ENCODE assay signal across 19 cellular contexts in genomic region chr16:66569131-66569530, GRCh38. TPM values are rescaled to one million over a fixed set of nuclear protein-coding genes. Genes with fewer than 3 reads are reported as not detected.
A peak's percentile ranks its signal among the peaks of the same experiment; 100 is the strongest.
DNase-seq lines count a peak whose midpoint lies in the region; ATAC-seq, FAIRE-seq and TF ChIP-seq lines count a peak whose summit lies in the region.
"Had no signal": no experiment of that assay in that cellular context is flagged by ENCODE, and none has a peak within 500 bp of the region (broad histone marks: within the 10 kb centered on the region; RNA-seq: fewer than 3 reads in every experiment).

No MANE protein-coding gene starts in this region.

- H3K27ac ChIP-seq in osteoblast (ENCODE audit: low read depth, low read length): peak overlapping the region; percentile 22
- no peak overlapping the region for H3K27ac ChIP-seq in right lobe of liver
- no peak overlapping the region for H3K27ac ChIP-seq in psoas muscle
- H3K27ac ChIP-seq: C4-2B, skin epidermis had no signal

- H3K36me3 ChIP-seq in osteoblast (ENCODE audit: insufficient read depth, low read length) (peaks cover 12% of the 10 kb centered on the region), right lobe of liver (no peaks in the 10 kb centered on the region), psoas muscle (ENCODE audit: insufficient read depth in 1 of 2, low read depth in 1 of 2) (no peaks in the 10 kb centered on the region)

- no peaks in the 10 kb centered on the region for H3K9me3 Mint-ChIP-seq in Calu3 (ENCODE audit: low read depth, unreplicated experiment)
- H3K9me3 Mint-ChIP-seq: stimulated activated naive B cell treated with anti-CD40 and anti-IgM and Interleukin-4, amounts not matched to agents 10 μg/mL and 1 μg/mL and 100 μg/mL, for 72 hours had no signal

- ATAC-seq in right lobe of liver (no peak), psoas muscle (no peak)
- ATAC-seq: stimulated activated naive B cell treated with anti-CD40 and anti-IgM and Interleukin-4, amounts not matched to agents 10 μg/mL and 1 μg/mL and 100 μg/mL, for 72 hours had no signal

- intact Hi-C loops in Calu3 (cut with micrococcal nuclease; ENCODE audit: unreplicated experiment) (no loop called here), right lobe of liver (cut with DNase I) (no loop called here), psoas muscle (cut with DNase I) (no loop called here)

- 93% methylated on average over 1 of the region's 1 CpG for WGBS in right lobe of liver (ENCODE audit: insufficient coverage, low coverage, low lambda C conversion rate, missing lambda C conversion rate)
- 97 to 100% (median 100%) methylated on average over 1 of the region's 1 CpG for whole genome bisulfite sequencing in psoas muscle, 3 donors

- H4K20me1 ChIP-seq in osteoblast (ENCODE audit: insufficient read depth, low read length): no peaks in the 10 kb centered on the region

- peak; percentile 44 for FAIRE-seq in RCC 7860 (lab: Jason Lieb, UNC)

- peaks cover 71% of the 10 kb centered on the region for H3K36me3 Mint-ChIP-seq in Calu3 (ENCODE audit: insufficient read depth, unreplicated experiment)

- H3K4me3 ChIP-seq in epithelial cell of esophagus (ENCODE audit: low read length) (no peak overlapping the region), osteoblast (ENCODE audit: insufficient read depth, low read length) (no peak overlapping the region), right lobe of liver (no peak overlapping the region), psoas muscle (no peak overlapping the region)
- H3K4me3 ChIP-seq: adrenal gland, skin epidermis had no signal

- H3K27me3 ChIP-seq in osteoblast (ENCODE audit: insufficient read depth, low read length) (no peaks in the 10 kb centered on the region), right lobe of liver (no peaks in the 10 kb centered on the region), psoas muscle (ENCODE audit: insufficient read depth in 3 of 3, low read length in 2 of 3) (no peaks in the 10 kb centered on the region)
- H3K27me3 ChIP-seq: adrenal gland had no signal

- no peaks in the 10 kb centered on the region for H3K79me2 ChIP-seq in osteoblast (ENCODE audit: insufficient read depth, low read length)

- TSS peak; percentile 6 for BruUV-seq in Calu3 (replicated peaks; lab: Mats Ljungman, UMichigan)

- peak overlapping the region; percentile 15 for H3K4me3 Mint-ChIP-seq in Calu3 (ENCODE audit: low read depth, unreplicated experiment)
- H3K4me3 Mint-ChIP-seq: stimulated activated naive B cell treated with anti-CD40 and anti-IgM and Interleukin-4, amounts not matched to agents 10 μg/mL and 1 μg/mL and 100 μg/mL, for 72 hours had no signal

- TF ChIP-seq CTCF in Calu3 (IDR thresholded peaks at IDR 0.05; ENCODE audit: unreplicated experiment) (no peak), epithelial cell of esophagus (IDR thresholded peaks at IDR 0.05; ENCODE audit: insufficient read depth, low read depth, low read length, missing control alignments) (no peak), osteoblast (IDR thresholded peaks at IDR 0.05; ENCODE audit: extremely low read depth, low read depth, low read length) (no peak), right lobe of liver (IDR thresholded peaks at IDR 0.05) (no peak), psoas muscle (IDR thresholded peaks at IDR 0.05) (no peak)

- H3K27me3 Mint-ChIP-seq in Calu3 (ENCODE audit: unreplicated experiment): no peaks in the 10 kb centered on the region

- no peak for DNase-seq in Calu3
- DNase-seq in RCC 7860 (ENCODE audit: low spot score): no peak
- peak; percentile 27 for DNase-seq in epithelial cell of esophagus (ENCODE audit: low read depth)
- DNase-seq in osteoblast (ENCODE audit: insufficient read length, low spot score, missing footprints): no peak
- no peak for DNase-seq in right lobe of liver
- DNase-seq in activated CD4-positive, alpha-beta T cell treated with anti-CD3 and anti-CD28 coated beads, Interleukin-2, amount 50 U/mL, for 1 hour: no peak
- DNase-seq in activated CD8-positive, alpha-beta memory T cell treated with anti-CD3 and anti-CD28 coated beads, Interleukin-2, amount 50 U/mL, for 48 hours: no peak
- DNase-seq in psoas muscle: no peak
- DNase-seq: activated CD4-positive, alpha-beta T cell treated with anti-CD3 and anti-CD28 coated beads, Interleukin-2, amount 50 U/mL, for 4 hours; adrenal gland; cortex of kidney; foreskin melanocyte; KBM-7; NCI-H446; stimulated activated naive B cell treated with anti-CD40 and anti-IgM and Interleukin-4, amounts not matched to agents 10 μg/mL and 1 μg/mL and 100 μg/mL, for 72 hours had no signal

- peak overlapping the region; percentile 31 for H3K4me2 ChIP-seq in osteoblast (ENCODE audit: insufficient read depth, low read length)

- peak overlapping the region; percentile 90 for H3K27ac Mint-ChIP-seq in Calu3 (ENCODE audit: unreplicated experiment)
- H3K27ac Mint-ChIP-seq: stimulated activated naive B cell treated with anti-CD40 and anti-IgM and Interleukin-4, amounts not matched to agents 10 μg/mL and 1 μg/mL and 100 μg/mL, for 72 hours had no signal

- H3K4me1 ChIP-seq in osteoblast (ENCODE audit: insufficient read depth, low read length): peaks cover 35% of the 10 kb centered on the region
- H3K4me1 ChIP-seq in right lobe of liver: no peaks in the 10 kb centered on the region
- no peaks in the 10 kb centered on the region for H3K4me1 ChIP-seq in psoas muscle

- peaks cover 21% of the 10 kb centered on the region for H3K4me1 Mint-ChIP-seq in Calu3 (ENCODE audit: low read depth, unreplicated experiment)

- no peak overlapping the region for H2AFZ ChIP-seq in osteoblast (ENCODE audit: low read length)

- no peaks in the 10 kb centered on the region for H3K9me3 ChIP-seq in osteoblast (ENCODE audit: low read depth, low read length)
- H3K9me3 ChIP-seq in right lobe of liver: no peaks in the 10 kb centered on the region
- no peaks in the 10 kb centered on the region for H3K9me3 ChIP-seq in psoas muscle
- H3K9me3 ChIP-seq: adrenal gland had no signal

- CTCF ChIA-PET in Calu3 (lab: Charles Lee): interaction anchor here (1.0 to 2.2 kb wide), 3 partner anchors 11 to 47 kb away, joined by 4 to 6 read pairs (median 5); no protein-coding TSS in a partner anchor

- TF ChIP-seq POLR2A in right lobe of liver (IDR thresholded peaks at IDR 0.05): no peak

RNA-seq across cellular contexts. Expression of gene CMTM1, which starts 2.9 kb away (rescaled TPM):
- total RNA-seq in Calu3 (2022) (48.4 and 72.1 TPM in 2 replicates), osteoblast (4.0 and 4.1 TPM in 2 replicates), right lobe of liver (1 to 10 TPM in 2 of 6 experiments, under 1 TPM in 3, not detected in 1; 0.69 to 1.6 (median 0.90) TPM), psoas muscle (1 to 10 TPM in 1 of 4 donors, under 1 TPM in 1, not detected in 2; 0.76 to 1.1 TPM)
- under 1 TPM in 2 of 3 donors, not detected in 1; 0.04 to 0.25 TPM for polyA plus RNA-seq in psoas muscle

RNA-seq across cellular contexts. Expression of gene CMTM2, which starts 10.1 kb away (rescaled TPM):
- total RNA-seq in Calu3 (2022) (0.92 and 0.95 TPM in 2 replicates), osteoblast (not detected in 2 replicates), right lobe of liver (under 1 TPM in 3 of 6 experiments, not detected in 3; 0.44 to 0.83 (median 0.55) TPM), psoas muscle (not detected)
- under 1 TPM in 1 of 3 donors, not detected in 2; 0.17 TPM for polyA plus RNA-seq in psoas muscle
- total RNA-seq: adrenal gland, SK-MEL-5, urinary bladder had no signal
- polyA plus RNA-seq: urinary bladder had no signal

RNA-seq across cellular contexts. Expression of gene CKLF, which starts 16.8 kb away (rescaled TPM):
- total RNA-seq in Calu3 (2022): 217 and 293 TPM in 2 replicates
- total RNA-seq in osteoblast: 46.0 and 48.9 TPM in 2 replicates
- total RNA-seq in right lobe of liver: 10 to 100 TPM in 4 of 6 experiments, 1 to 10 TPM in 2; 8.4 to 30.5 (median 14.0) TPM
- 1 to 10 TPM; 4.1 to 8.7 (median 6.4) TPM for total RNA-seq in psoas muscle
- 10 to 100 TPM in 2 of 3 donors, 1 to 10 TPM in 1; 5.4 to 21.1 (median 14.8) TPM for polyA plus RNA-seq in psoas muscle

RNA-seq across cellular contexts. Expression of gene TK2, which starts 19.2 kb away (rescaled TPM):
- 53.2 and 56.6 TPM in 2 replicates for total RNA-seq in Calu3 (2022)
- total RNA-seq in osteoblast: 73.5 and 81.3 TPM in 2 replicates
- 10 to 100 TPM; 25.8 to 41.7 (median 33.6) TPM for total RNA-seq in right lobe of liver
- 10 to 100 TPM; 10.0 to 14.7 (median 12.2) TPM for total RNA-seq in psoas muscle
- polyA plus RNA-seq in psoas muscle: 1 to 10 TPM; 4.0 to 9.2 (median 7.4) TPM

RNA-seq across cellular contexts. Expression of gene CMTM3, which starts 35.4 kb away (rescaled TPM):
- 18.4 and 33.6 TPM in 2 replicates for total RNA-seq in Calu3 (2022)
- 24.6 and 29.8 TPM in 2 replicates for total RNA-seq in osteoblast
- total RNA-seq in right lobe of liver: 1 to 10 TPM; 1.6 to 9.6 (median 5.4) TPM
- 1 to 10 TPM; 3.9 to 7.6 (median 5.2) TPM for total RNA-seq in psoas muscle
- polyA plus RNA-seq in psoas muscle: 1 to 10 TPM; 2.6 to 5.9 (median 3.5) TPM
